In the genomic region with DNA sequence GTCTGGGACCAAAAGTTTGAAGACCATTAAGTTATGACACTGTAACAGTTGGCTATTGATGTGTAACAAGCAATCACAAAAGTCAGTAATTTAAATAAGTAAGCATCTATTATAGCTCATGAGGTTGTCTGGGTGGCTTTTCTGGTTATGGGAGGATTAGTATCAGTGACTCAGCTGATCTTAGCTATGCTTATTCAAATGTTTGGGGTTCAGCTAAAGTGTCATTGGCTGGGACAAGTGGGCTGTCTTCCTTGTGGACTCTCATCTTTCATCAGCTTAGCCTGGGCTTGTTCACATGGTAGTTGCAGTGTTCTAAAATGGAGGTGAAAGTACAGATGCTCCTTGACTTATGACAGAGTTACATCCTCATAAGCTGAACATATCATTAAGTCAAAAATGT, we compare ENCODE assay signal across 21 cellular contexts.
"Had no signal": no experiment of that assay in that cellular context is flagged by ENCODE, and none has a peak within 500 bp of the region (broad histone marks: within the 10 kb centered on the region; RNA-seq: fewer than 3 reads in every experiment).

No MANE protein-coding gene starts in this region.

- FAIRE-seq: RCC 7860 had no signal

- H3K27ac ChIP-seq: WERI-Rb-1 had no signal

- H3K36me3 ChIP-seq: WERI-Rb-1 had no signal

- DNase-seq: activated CD4-positive, alpha-beta T cell treated with anti-CD3 and anti-CD28 coated beads for 4 hours; activated CD8-positive, alpha-beta memory T cell treated with anti-CD3 and anti-CD28 coated beads, Interleukin-2, amount 50 U/mL, for 4 hours; activated CD8-positive, alpha-beta T cell treated with anti-CD3 and anti-CD28 coated beads for 36 hours; activated gamma-delta T cell treated with Interleukin-2 at 50 U/mL for 16 hours; activated naive CD4-positive, alpha-beta T cell treated with anti-CD3 and anti-CD28 coated beads, Interleukin-2, amount 10 ng/mL, durations not matched to agents 7 days and 5 days; activated naive CD8-positive, alpha-beta T cell treated with anti-CD3 and anti-CD28 coated beads for 36 hours; activated T-cell treated with anti-CD3 and anti-CD28 coated beads, Interleukin-2, amount 50 U/mL, for 72 hours; caudate nucleus; MM.1S; NCI-H1105 treated with DMSO at 0.1 percent for 48 hours; NCI-H146; NCI-H187 treated with DMSO at 0.1 percent for 48 hours; NCI-H2081 treated with DMSO at 0.1 percent for 48 hours; NCI-H446; NCI-H524; PC-3; SIG-M5; T-helper 2 cell; T1000; WERI-Rb-1 had no signal

- ATAC-seq: activated CD8-positive, alpha-beta T cell treated with anti-CD3 and anti-CD28 coated beads for 36 hours; activated T-cell treated with anti-CD3 and anti-CD28 coated beads, Interleukin-2, amount 50 U/mL, for 72 hours; PC-3 had no signal
